1 cellular context compared by ENCODE assay signal in genomic region chr1:159992161-159992560, GRCh38.
TF ChIP-seq lines count a peak whose summit lies in the region.

No MANE protein-coding gene starts in this region.

TF ChIP-seq in HEK293, 187 proteins besides CTCF, POLR2A, EP300 and RAD21 (continued from another document):
- TF ChIP-seq, protein P1, sequence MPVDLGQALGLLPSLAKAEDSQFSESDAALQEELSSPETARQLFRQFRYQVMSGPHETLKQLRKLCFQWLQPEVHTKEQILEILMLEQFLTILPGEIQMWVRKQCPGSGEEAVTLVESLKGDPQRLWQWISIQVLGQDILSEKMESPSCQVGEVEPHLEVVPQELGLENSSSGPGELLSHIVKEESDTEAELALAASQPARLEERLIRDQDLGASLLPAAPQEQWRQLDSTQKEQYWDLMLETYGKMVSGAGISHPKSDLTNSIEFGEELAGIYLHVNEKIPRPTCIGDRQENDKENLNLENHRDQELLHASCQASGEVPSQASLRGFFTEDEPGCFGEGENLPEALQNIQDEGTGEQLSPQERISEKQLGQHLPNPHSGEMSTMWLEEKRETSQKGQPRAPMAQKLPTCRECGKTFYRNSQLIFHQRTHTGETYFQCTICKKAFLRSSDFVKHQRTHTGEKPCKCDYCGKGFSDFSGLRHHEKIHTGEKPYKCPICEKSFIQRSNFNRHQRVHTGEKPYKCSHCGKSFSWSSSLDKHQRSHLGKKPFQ (tag by site-specific recombination; IDR thresholded peaks at IDR 0.05) = no peak
- TF ChIP-seq ZIC2 (tag by site-specific recombination; IDR thresholded peaks at IDR 0.05) = peak; percentile 66
- TF ChIP-seq, protein P2, sequence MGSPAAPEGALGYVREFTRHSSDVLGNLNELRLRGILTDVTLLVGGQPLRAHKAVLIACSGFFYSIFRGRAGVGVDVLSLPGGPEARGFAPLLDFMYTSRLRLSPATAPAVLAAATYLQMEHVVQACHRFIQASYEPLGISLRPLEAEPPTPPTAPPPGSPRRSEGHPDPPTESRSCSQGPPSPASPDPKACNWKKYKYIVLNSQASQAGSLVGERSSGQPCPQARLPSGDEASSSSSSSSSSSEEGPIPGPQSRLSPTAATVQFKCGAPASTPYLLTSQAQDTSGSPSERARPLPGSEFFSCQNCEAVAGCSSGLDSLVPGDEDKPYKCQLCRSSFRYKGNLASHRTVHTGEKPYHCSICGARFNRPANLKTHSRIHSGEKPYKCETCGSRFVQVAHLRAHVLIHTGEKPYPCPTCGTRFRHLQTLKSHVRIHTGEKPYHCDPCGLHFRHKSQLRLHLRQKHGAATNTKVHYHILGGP (tag by site-specific recombination; IDR thresholded peaks at IDR 0.05) = no peak
